Comparison of ENCODE assay signal across 9 cellular contexts in genomic region chr4:75555294-75556164, GRCh38. TPM values are rescaled to one million over a fixed set of nuclear protein-coding genes. Genes with fewer than 3 reads are reported as not detected.
DNase-seq lines count a peak whose midpoint lies in the region; ATAC-seq and TF ChIP-seq lines count a peak whose summit lies in the region.
"Had no signal": no experiment of that assay in that cellular context is flagged by ENCODE, and none has a peak within 500 bp of the region (broad histone marks: within the 10 kb centered on the region; RNA-seq: fewer than 3 reads in every experiment).

Gene ODAPH (plus strand): TSS chr4:75556066. CDS start chr4:75556083, 17 bp downstream.

- peaks cover under 1% of the 10 kb centered on the region for H3K36me3 Mint-ChIP-seq in IgD-negative memory B cell

- TF ChIP-seq POLR2A in GM18505 (IDR thresholded peaks at IDR 0.05; ENCODE audit: borderline replicate concordance, extremely low read depth, insufficient read depth, insufficient read length): no peak

- no peak within 1 kb of the TSS for H3K4me3 ChIP-seq in effector memory CD4-positive, alpha-beta T cell (ENCODE audit: insufficient read depth, low read depth, low read length, poor library complexity, severe bottlenecking)
- H3K4me3 ChIP-seq: lung had no signal

- no peaks in the 10 kb centered on the region for H3K9me3 ChIP-seq in effector memory CD4-positive, alpha-beta T cell (ENCODE audit: control insufficient read depth, low read length)

- H3K36me3 ChIP-seq in effector memory CD4-positive, alpha-beta T cell (ENCODE audit: control insufficient read depth, insufficient read depth, low read length): no peaks in the 10 kb centered on the region

- peaks cover 4% of the 10 kb centered on the region for H3K27me3 Mint-ChIP-seq in IgD-negative memory B cell

- H3K27ac Mint-ChIP-seq in IgD-negative memory B cell: peak within 1 kb of the TSS in 2 of 3 donors; percentile 9 to 26

- peak within 1 kb of the TSS in 2 of 4 donors; percentile 59 to 70 for H3K4me3 Mint-ChIP-seq in IgD-negative memory B cell

- no peaks in the 10 kb centered on the region for H3K9me3 Mint-ChIP-seq in IgD-negative memory B cell

- H3K27me3 ChIP-seq in effector memory CD4-positive, alpha-beta T cell (replicated peaks; ENCODE audit: control insufficient read depth, insufficient read depth, low read length, poor library complexity, severe bottlenecking): no peaks in the 10 kb centered on the region

- DNase-seq in amniotic epithelial cell (ENCODE audit: low read depth) (peak; percentile 91), NCI-H1048 (lab: John Stamatoyannopoulos, UW) (no peak), cerebellum (ENCODE audit: low spot score) (no peak)
- peak; percentile 3 to 33 for DNase-seq in stimulated activated CD8-positive, alpha-beta memory T cell treated with anti-CD3 and anti-CD28 coated beads, Interleukin-7, amount 100 ng/mL, for 48 hours (ENCODE audit: extremely low read depth in 1 of 2, low read depth in 1 of 2)
- no peak for DNase-seq in effector memory CD4-positive, alpha-beta T cell

- no peak within 1 kb of the TSS for H3K27ac ChIP-seq in effector memory CD4-positive, alpha-beta T cell (ENCODE audit: insufficient read depth, low read length, poor library complexity, severe bottlenecking)

- no peaks in the 10 kb centered on the region for H3K4me1 ChIP-seq in effector memory CD4-positive, alpha-beta T cell (ENCODE audit: control insufficient read depth, insufficient read depth, low read length, poor library complexity, severe bottlenecking)

- H3K4me1 Mint-ChIP-seq in IgD-negative memory B cell: peaks cover 5 to 16% (median 10%) of the 10 kb centered on the region in 3 donors

- ATAC-seq in GM18505 (IDR thresholded peaks at IDR 0.05; ENCODE audit: unreplicated experiment): peak; percentile 95
- ATAC-seq in GM21723 (IDR thresholded peaks at IDR 0.05; ENCODE audit: unreplicated experiment): peak; percentile 99

RNA-seq across cellular contexts. Expression of gene ODAPH, which starts in this region (rescaled TPM):
- not detected for polyA plus RNA-seq in IgD-negative memory B cell
- not detected for total RNA-seq in cerebellum
- total RNA-seq: lung had no signal

Comparison
In these comparisons a context has a peak if more than half of its experiments do, and no peak if none do; other contexts are left out.
1. DNase-seq: peak in amniotic epithelial cell (single experiment) and stimulated activated CD8-positive, alpha-beta memory T cell treated with anti-CD3 and anti-CD28 coated beads, Interleukin-7, amount 100 ng/mL, for 48 hours (2 of 2); none in NCI-H1048 (single experiment), cerebellum (single experiment) and effector memory CD4-positive, alpha-beta T cell (0 of 3).